Comparison of ENCODE assay signal across 21 cellular contexts in the genomic region with DNA sequence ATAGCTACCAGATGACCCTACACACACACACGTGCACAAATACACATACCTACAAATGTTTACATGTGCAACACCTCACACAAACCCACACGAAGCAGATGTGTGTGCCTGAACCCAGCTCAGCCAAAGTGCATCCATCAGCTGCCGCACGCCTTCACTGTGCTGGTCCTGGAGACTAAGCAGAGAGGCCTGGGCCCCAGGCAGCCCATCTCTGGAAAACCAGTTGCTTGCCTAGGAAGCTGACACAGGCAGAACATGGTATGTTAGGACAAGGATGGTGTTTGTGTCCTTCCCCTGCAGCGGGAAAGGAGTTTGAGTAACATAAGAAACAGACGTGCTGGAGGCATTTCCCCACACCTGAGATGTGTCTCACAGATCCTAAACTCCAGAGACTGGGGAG.
DNase-seq lines count a peak whose midpoint lies in the region; ATAC-seq, FAIRE-seq and TF ChIP-seq lines count a peak whose summit lies in the region.
"Had no signal": no experiment of that assay in that cellular context is flagged by ENCODE, and none has a peak within 500 bp of the region (broad histone marks: within the 10 kb centered on the region; RNA-seq: fewer than 3 reads in every experiment).

No MANE protein-coding gene starts in this region.

- no peak overlapping the region for H3K27ac Mint-ChIP-seq in endodermal cell
- no peak overlapping the region for H3K27ac Mint-ChIP-seq in osteocyte (ENCODE audit: unreplicated experiment)
- H3K27ac Mint-ChIP-seq: B cell; CD4-positive, CD25-positive, alpha-beta regulatory T cell; GM23338 had no signal

- DNase-seq in HTR-8/SVneo (ENCODE audit: insufficient read length, low spot score) (no peak), endodermal cell (peak; percentile 27), osteocyte (ENCODE audit: extremely low spot score, unreplicated experiment) (peak; percentile 46), DMS153 (lab: John Stamatoyannopoulos, UW) (no peak), RWPE1 (ENCODE audit: low spot score) (no peak), CD1c-positive myeloid dendritic cell (ENCODE audit: extremely low spot score) (no peak), heart right ventricle (no peak)
- DNase-seq: CD4-positive, CD25-positive, alpha-beta regulatory T cell; HCEC 1CT; KBM-7; NCI-H1105 treated with DMSO at 0.1 percent for 48 hours; NCI-H2029; NCI-H446 treated with DMSO at 0.1 percent for 48 hours; NCI-H526; NCI-H82; NK-92 treated with Interleukin-12 subunit alpha and Interleukin-12 subunit beta, amount 100 ng/mL, for 24 hours; PC-3 had no signal

- H3K36me3 Mint-ChIP-seq in endodermal cell (ENCODE audit: low read depth) (no peaks in the 10 kb centered on the region), osteocyte (ENCODE audit: unreplicated experiment) (no peaks in the 10 kb centered on the region)
- H3K36me3 Mint-ChIP-seq: CD4-positive, CD25-positive, alpha-beta regulatory T cell had no signal

- H3K27me3 ChIP-seq in endodermal cell (ENCODE audit: control insufficient read depth, insufficient read depth, low read length, poor library complexity, severe bottlenecking) (no peaks in the 10 kb centered on the region), heart right ventricle (peaks cover 0 to 5% (median 0%) of the 10 kb centered on the region in 7 donors)

- no peak overlapping the region for H3K4me3 ChIP-seq in endodermal cell (ENCODE audit: low read length)
- H3K4me3 ChIP-seq in heart right ventricle, result no peak overlapping the region
- H3K4me3 ChIP-seq: GM23338, SJSA1 had no signal

- H3K4me1 Mint-ChIP-seq in endodermal cell (no peaks in the 10 kb centered on the region), osteocyte (ENCODE audit: unreplicated experiment) (peaks cover 25% of the 10 kb centered on the region)
- H3K4me1 Mint-ChIP-seq: B cell; CD4-positive, CD25-positive, alpha-beta regulatory T cell; GM23338 had no signal

- POLR2A ChIA-PET in RWPE1 (lab: Yijun Ruan, JAX; ENCODE audit: low non-redundant PET), result no interaction called here

- H3K4me1 ChIP-seq in endodermal cell (ENCODE audit: control insufficient read depth, insufficient read depth, low read length) (no peaks in the 10 kb centered on the region), heart right ventricle (peaks cover 0 to 20% (median 4%) of the 10 kb centered on the region in 9 donors)
- H3K4me1 ChIP-seq: SJSA1 had no signal

- no peak overlapping the region for H3K27ac ChIP-seq in endodermal cell (ENCODE audit: low read depth, low read length)
- no peak overlapping the region for H3K27ac ChIP-seq in RWPE1
- H3K27ac ChIP-seq in heart right ventricle, result no peak overlapping the region
- H3K27ac ChIP-seq: SJSA1 had no signal

- ATAC-seq in heart right ventricle, result no peak
- ATAC-seq: GM23338, PC-3 had no signal

- H3K4me3 Mint-ChIP-seq in endodermal cell (no peak overlapping the region), osteocyte (ENCODE audit: unreplicated experiment) (no peak overlapping the region)
- H3K4me3 Mint-ChIP-seq: B cell; CD4-positive, CD25-positive, alpha-beta regulatory T cell; GM23338 had no signal

- H3K27me3 Mint-ChIP-seq in endodermal cell (ENCODE audit: insufficient read depth) (peaks cover 12% of the 10 kb centered on the region), osteocyte (ENCODE audit: unreplicated experiment) (no peaks in the 10 kb centered on the region)

- CTCF ChIA-PET in RWPE1 (lab: Yijun Ruan, JAX), result interaction anchor here (1.6 kb wide), 1 partner anchor 17 kb away, joined by 3 read pairs; no protein-coding TSS in a partner anchor

- intact Hi-C loops in heart right ventricle (cut with DNase I), result no loop called here

- H3K36me3 ChIP-seq in endodermal cell (ENCODE audit: control insufficient read depth, insufficient read depth, low read length), result no peaks in the 10 kb centered on the region
- H3K36me3 ChIP-seq in heart right ventricle, result no peaks in the 10 kb centered on the region
- H3K36me3 ChIP-seq: SJSA1 had no signal

- FAIRE-seq in HTR-8/SVneo (lab: Jason Lieb, UNC), result peak; percentile 51
- FAIRE-seq: G401.6 had no signal

- TF ChIP-seq CTCF in endodermal cell (conservative IDR thresholded peaks at IDR 0.05) (no peak), osteocyte (IDR thresholded peaks at IDR 0.05) (no peak), RWPE1 (conservative IDR thresholded peaks at IDR 0.05; ENCODE audit: low read depth) (no peak), heart right ventricle (IDR thresholded peaks at IDR 0.05) (no peak)

- WGBS in endodermal cell (ENCODE audit: insufficient coverage in 1 of 2, insufficient read length in 1 of 2), 2 experiments, result 90 to 94% methylated on average over 5 to 6 of the region's 6 CpGs
- 95 to 96% methylated on average over 6 of the region's 6 CpGs for WGBS in heart right ventricle, 2 donors

- H3K9me3 ChIP-seq in endodermal cell (ENCODE audit: control insufficient read depth, low read length) (no peaks in the 10 kb centered on the region), heart right ventricle (no peaks in the 10 kb centered on the region)
- H3K9me3 ChIP-seq: SJSA1 had no signal

- no peak overlapping the region for H3K9ac ChIP-seq in endodermal cell (ENCODE audit: extremely low read depth, low read length, poor library complexity, severe bottlenecking)

- no peaks in the 10 kb centered on the region for H3K9me3 Mint-ChIP-seq in endodermal cell
- H3K9me3 Mint-ChIP-seq in osteocyte (ENCODE audit: unreplicated experiment), result no peaks in the 10 kb centered on the region
- H3K9me3 Mint-ChIP-seq: CD4-positive, CD25-positive, alpha-beta regulatory T cell; GM23338 had no signal

Comparison
In these comparisons a context has a peak if more than half of its experiments do, and no peak if none do; other contexts are left out.
1. DNase-seq: peak in endodermal cell (single experiment) and osteocyte (single experiment); none in HTR-8/SVneo (single experiment), DMS153 (single experiment), RWPE1 (single experiment), CD1c-positive myeloid dendritic cell (single experiment) and heart right ventricle (0 of 2).